In the genomic region with DNA sequence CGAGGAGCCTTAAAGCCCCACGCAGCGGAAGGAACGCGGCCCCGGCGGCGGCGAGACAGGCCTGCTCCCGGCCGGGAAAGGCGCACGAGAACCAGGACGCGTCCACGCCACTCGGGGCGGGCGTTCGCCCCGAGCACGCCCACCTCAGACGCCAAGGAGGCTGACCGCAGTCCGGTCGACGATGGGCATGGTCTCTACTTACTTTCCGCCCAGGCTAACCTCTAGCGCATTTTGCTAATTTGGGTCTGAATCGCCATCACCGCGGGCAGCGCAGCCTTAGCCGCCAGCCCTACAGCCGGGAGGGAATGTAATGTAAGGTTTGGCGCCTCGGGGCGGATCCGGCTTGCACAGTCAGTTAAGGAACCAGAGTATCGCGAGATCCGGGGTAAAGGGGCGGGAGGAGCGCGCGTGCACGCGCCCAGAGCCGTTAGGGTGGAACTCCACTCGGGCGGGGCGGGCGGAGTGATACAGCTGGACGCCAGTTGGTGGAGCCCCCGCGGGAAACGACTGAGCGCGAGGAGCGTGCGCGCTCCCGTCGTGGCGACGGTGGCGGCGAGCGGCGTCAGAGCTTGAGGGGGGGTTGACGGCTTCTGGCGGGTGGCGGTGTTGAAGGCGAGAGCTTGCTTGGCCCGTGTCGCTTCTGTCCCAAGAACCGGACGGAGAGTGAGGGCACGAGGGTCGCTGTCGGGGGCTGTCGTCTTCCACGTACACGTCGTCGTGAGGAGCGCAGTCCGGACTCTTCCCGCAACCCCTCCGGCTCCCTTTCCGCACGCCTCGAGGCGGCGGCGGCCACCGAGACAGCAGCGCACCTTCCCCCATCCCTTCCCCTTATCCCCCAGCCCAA, we compare ENCODE assay signal across 8 cellular contexts. TPM values are rescaled to one million over a fixed set of nuclear protein-coding genes. Genes with fewer than 3 reads are reported as not detected.
A peak's percentile ranks its signal among the peaks of the same experiment; 100 is the strongest.
DNase-seq lines count a peak whose midpoint lies in the region; ATAC-seq lines count a peak whose summit lies in the region.

LUC7L2 (plus strand) TSS at position 529 of the 844 bp plus-strand sequence. CDS start 368 bp downstream, outside the sequence.

- H3K27me3 ChIP-seq in BLaER1 treated with 17β-estradiol and CSF1 and Interleukin-3, amounts not matched to agents 10 nM and 100 nM = no peaks in the 10 kb centered on the region

- H3K36me3 ChIP-seq in BLaER1 treated with 17β-estradiol and CSF1 and Interleukin-3, amounts not matched to agents 10 nM and 100 nM = peaks cover 17 to 36% (median 27%) of the 10 kb centered on the region in 11 experiments; a peak in 21 of 22 replicates

- POLR2A ChIA-PET in activated CD4-positive, alpha-beta T cell treated with anti-CD3 and anti-CD28 coated beads, Interleukin-2, amount 10 ng/mL, durations not matched to agents 7 days and 5 days (lab: Charles Lee) = interaction anchor here (0.5 to 0.6 kb wide), 3 partner anchors 19 to 805 kb away, joined by 3 to 8 read pairs (median 3); no protein-coding TSS in a partner anchor

- no peaks in the 10 kb centered on the region for H3K27me3 Mint-ChIP-seq in activated CD4-positive, alpha-beta T cell treated with anti-CD3 and anti-CD28 coated beads, Interleukin-2, amount 10 ng/mL, durations not matched to agents 7 days and 5 days

- H3K36me3 Mint-ChIP-seq in activated CD4-positive, alpha-beta T cell treated with anti-CD3 and anti-CD28 coated beads, Interleukin-2, amount 10 ng/mL, durations not matched to agents 7 days and 5 days (ENCODE audit: low read depth) = peaks cover 25% of the 10 kb centered on the region

- H3K4me1 Mint-ChIP-seq in activated CD4-positive, alpha-beta T cell treated with anti-CD3 and anti-CD28 coated beads, Interleukin-2, amount 10 ng/mL, durations not matched to agents 7 days and 5 days = peaks cover 46% of the 10 kb centered on the region

- peak within 1 kb of the TSS; percentile 95 to 100 (median 99) for H3K27ac ChIP-seq in BLaER1 treated with 17β-estradiol and CSF1 and Interleukin-3, amounts not matched to agents 10 nM and 100 nM

- peak within 1 kb of the TSS; percentile 74 to 89 (median 85) for H3K4me2 ChIP-seq in BLaER1 treated with 17β-estradiol and CSF1 and Interleukin-3, amounts not matched to agents 10 nM and 100 nM

- CTCF ChIA-PET in activated CD4-positive, alpha-beta T cell treated with anti-CD3 and anti-CD28 coated beads, Interleukin-2, amount 10 ng/mL, durations not matched to agents 7 days and 5 days (lab: Charles Lee) = interaction anchor here (0.7 to 1.7 kb wide), 4 partner anchors 10 to 19 kb away, joined by 3 to 5 read pairs (median 4); no protein-coding TSS in a partner anchor

- H3K4me3 ChIP-seq in BLaER1 treated with 17β-estradiol and CSF1 and Interleukin-3, amounts not matched to agents 10 nM and 100 nM = peak within 1 kb of the TSS; percentile 61 to 95 (median 84)

- peaks cover 20 to 42% (median 37%) of the 10 kb centered on the region in 11 experiments; a peak in 21 of 22 replicates for H4K20me1 ChIP-seq in BLaER1 treated with 17β-estradiol and CSF1 and Interleukin-3, amounts not matched to agents 10 nM and 100 nM

- peaks cover 31 to 57% (median 47%) of the 10 kb centered on the region in 10 experiments for H3K4me1 ChIP-seq in BLaER1 treated with 17β-estradiol and CSF1 and Interleukin-3, amounts not matched to agents 10 nM and 100 nM

- H3K9me3 ChIP-seq in BLaER1 treated with 17β-estradiol and CSF1 and Interleukin-3, amounts not matched to agents 10 nM and 100 nM (replicated peaks in 1 of 11) = no peaks in the 10 kb centered on the region

- H3K9ac ChIP-seq in BLaER1 treated with 17β-estradiol and CSF1 and Interleukin-3, amounts not matched to agents 10 nM and 100 nM = peak within 1 kb of the TSS; percentile 96 to 99 (median 98)

- ATAC-seq in GM19328 (IDR thresholded peaks at IDR 0.05; ENCODE audit: unreplicated experiment) = peak; percentile 69
- peak; percentile 78 for ATAC-seq in HG03520 (IDR thresholded peaks at IDR 0.05; ENCODE audit: unreplicated experiment)
- ATAC-seq in left lobe of liver = peak; percentile 91

- DNase-seq in NCI-H69 (lab: John Stamatoyannopoulos, UW) (peak; percentile 100), cortex of kidney (lab: John Stamatoyannopoulos, UW) (peak; percentile 95), left lobe of liver (ENCODE audit: low spot score) (peak; percentile 100)
- peak; percentile 100 for DNase-seq in activated CD4-positive, alpha-beta T cell treated with anti-CD3 and anti-CD28 coated beads, Interleukin-2, amount 10 ng/mL, durations not matched to agents 7 days and 5 days
- peak; percentile 100 for DNase-seq in stimulated activated CD4-positive, alpha-beta T cell treated with anti-CD3 and anti-CD28 coated beads, Interleukin-2, amount 100 ng/mL, for 4 hours (ENCODE audit: low read depth)

- H3K9me3 Mint-ChIP-seq in activated CD4-positive, alpha-beta T cell treated with anti-CD3 and anti-CD28 coated beads, Interleukin-2, amount 10 ng/mL, durations not matched to agents 7 days and 5 days = no peaks in the 10 kb centered on the region

- peak within 1 kb of the TSS; percentile 100 for H3K27ac Mint-ChIP-seq in activated CD4-positive, alpha-beta T cell treated with anti-CD3 and anti-CD28 coated beads, Interleukin-2, amount 10 ng/mL, durations not matched to agents 7 days and 5 days

- H3K4me3 Mint-ChIP-seq in activated CD4-positive, alpha-beta T cell treated with anti-CD3 and anti-CD28 coated beads, Interleukin-2, amount 10 ng/mL, durations not matched to agents 7 days and 5 days = peak within 1 kb of the TSS; percentile 99

RNA-seq across cellular contexts. Expression of gene LUC7L2, which starts in this region (rescaled TPM):
- 100 to 1,000 TPM; 121 to 130 TPM for total RNA-seq in activated CD4-positive, alpha-beta T cell treated with anti-CD3 and anti-CD28 coated beads, Interleukin-2, amount 10 ng/mL, durations not matched to agents 7 days and 5 days
- total RNA-seq in left lobe of liver = 48.3 TPM

Comparison
In these comparisons a context has a peak if more than half of its experiments do, and no peak if none do; other contexts are left out.
1. Peak in every context shown above with its lines: DNase-seq, ATAC-seq, H3K4me3 ChIP-seq and H3K27ac ChIP-seq.